In the genomic region with DNA sequence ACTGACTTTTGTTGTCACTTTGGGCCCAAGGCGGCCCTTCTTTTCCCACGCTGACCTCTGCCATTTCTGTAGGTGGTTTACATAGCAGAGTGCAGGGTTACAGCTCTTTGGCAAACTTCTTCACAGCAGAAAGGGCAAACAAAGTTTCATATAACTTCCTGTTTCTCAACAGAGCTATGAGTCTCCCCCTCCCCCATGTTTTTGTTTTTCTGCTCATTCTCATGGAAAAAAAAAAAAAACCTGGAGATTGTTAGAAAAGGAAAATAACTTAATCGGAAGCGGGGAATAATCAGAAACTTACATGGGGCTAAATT, we compare ENCODE assay signal across 16 cellular contexts.
DNase-seq lines count a peak whose midpoint lies in the region; ATAC-seq and TF ChIP-seq lines count a peak whose summit lies in the region.
"Had no signal": no experiment of that assay in that cellular context is flagged by ENCODE, and none has a peak within 500 bp of the region (broad histone marks: within the 10 kb centered on the region; RNA-seq: fewer than 3 reads in every experiment).

No MANE protein-coding gene starts in this region.

- H3K9me3 ChIP-seq in DND-41 (ENCODE audit: insufficient read depth, low read length, severe bottlenecking) (no peaks in the 10 kb centered on the region), Loucy (ENCODE audit: insufficient read depth, low read depth, low read length) (no peaks in the 10 kb centered on the region), Peyer's patch (no peaks in the 10 kb centered on the region)
- no peaks in the 10 kb centered on the region for H3K9me3 ChIP-seq in effector memory CD4-positive, alpha-beta T cell (ENCODE audit: control insufficient read depth, low read length)

- no peaks in the 10 kb centered on the region for H3K27me3 Mint-ChIP-seq in nephron (ENCODE audit: low read depth)

- no peaks in the 10 kb centered on the region for H4K20me1 ChIP-seq in DND-41 (ENCODE audit: insufficient read depth, low read length)
- H4K20me1 ChIP-seq in Loucy (ENCODE audit: insufficient read depth, low read length, poor library complexity, severe bottlenecking), result no peaks in the 10 kb centered on the region

- DNase-seq in DND-41, result no peak
- peak; percentile 56 to 67 for DNase-seq in cardiac fibroblast (ENCODE audit: low read depth in 2 of 2)
- no peak for DNase-seq in effector memory CD4-positive, alpha-beta T cell
- no peak for DNase-seq in NK-92 treated with Interleukin-12 subunit alpha and Interleukin-12 subunit beta, amount 100 ng/mL, for 24 hours (lab: John Stamatoyannopoulos, UW)
- no peak for DNase-seq in SK-N-DZ (ENCODE audit: low spot score)
- no peak for DNase-seq in Peyer's patch
- DNase-seq: activated CD4-positive, alpha-beta T cell treated with anti-CD3 and anti-CD28 coated beads, Interleukin-2, amount 10 ng/mL, durations not matched to agents 24 days and 14 days; caudate nucleus; NCI-H1436 treated with DMSO at 0.1 percent for 48 hours; NCI-H774; stimulated activated CD4-positive, alpha-beta T cell treated with anti-CD3 and anti-CD28 coated beads, Interleukin-2, amount 100 ng/mL, for 24 hours; SW 1271 had no signal

- H3K4me2 ChIP-seq in DND-41 (ENCODE audit: insufficient read depth, low read length) (no peak overlapping the region), Loucy (ENCODE audit: low read depth, low read length, poor library complexity, severe bottlenecking) (peak overlapping the region; percentile 22)

- peaks cover 17% of the 10 kb centered on the region for H3K4me1 ChIP-seq in DND-41 (ENCODE audit: insufficient read depth, low read length)
- peaks cover 24% of the 10 kb centered on the region for H3K4me1 ChIP-seq in Loucy (ENCODE audit: insufficient read depth, low read length, poor library complexity, severe bottlenecking)
- H3K4me1 ChIP-seq in effector memory CD4-positive, alpha-beta T cell (ENCODE audit: control insufficient read depth, insufficient read depth, low read length, poor library complexity, severe bottlenecking), result no peaks in the 10 kb centered on the region
- no peaks in the 10 kb centered on the region for H3K4me1 ChIP-seq in Peyer's patch

- TF ChIP-seq POLR2A in Peyer's patch (IDR thresholded peaks at IDR 0.05), result no peak

- peaks cover 28% of the 10 kb centered on the region for H3K4me1 Mint-ChIP-seq in nephron
- H3K4me1 Mint-ChIP-seq: activated CD4-positive, alpha-beta T cell treated with anti-CD3 and anti-CD28 coated beads, Interleukin-2, amount 10 ng/mL, durations not matched to agents 24 days and 14 days; activated T-helper 17 cell treated with anti-CD3 and anti-CD28 coated beads, Interleukin-2, amount 50 U/mL, for 72 hours had no signal

- H3K27me3 ChIP-seq in DND-41 (ENCODE audit: insufficient read depth, low read length, poor library complexity) (no peaks in the 10 kb centered on the region), Loucy (ENCODE audit: insufficient read depth, low read length, poor library complexity, severe bottlenecking) (peaks cover 31% of the 10 kb centered on the region), Peyer's patch (no peaks in the 10 kb centered on the region)
- H3K27me3 ChIP-seq in effector memory CD4-positive, alpha-beta T cell (replicated peaks; ENCODE audit: control insufficient read depth, insufficient read depth, low read length, poor library complexity, severe bottlenecking), result no peaks in the 10 kb centered on the region

- H3K9me2 ChIP-seq in Loucy (replicated peaks; ENCODE audit: low read depth, low read length), result no peaks in the 10 kb centered on the region

- H3K9me3 Mint-ChIP-seq in nephron, result no peaks in the 10 kb centered on the region
- H3K9me3 Mint-ChIP-seq: activated CD4-positive, alpha-beta T cell treated with anti-CD3 and anti-CD28 coated beads, Interleukin-2, amount 10 ng/mL, durations not matched to agents 24 days and 14 days had no signal

- ATAC-seq in DND-41 (ENCODE audit: insufficient read depth, low read depth), result no peak
- ATAC-seq: activated T-helper 17 cell treated with anti-CD3 and anti-CD28 coated beads, Interleukin-2, amount 50 U/mL, for 72 hours; stimulated activated effector memory CD8-positive, alpha-beta T cell treated with anti-CD3 and anti-CD28 coated beads, Interleukin-12 subunit alpha, Interleukin-12 subunit beta, amount 100 ng/mL, for 72 hours had no signal

- H3K36me3 ChIP-seq in DND-41 (ENCODE audit: insufficient read depth, low read length) (no peaks in the 10 kb centered on the region), Loucy (ENCODE audit: insufficient read depth, low read length) (no peaks in the 10 kb centered on the region), Peyer's patch (no peaks in the 10 kb centered on the region)
- no peaks in the 10 kb centered on the region for H3K36me3 ChIP-seq in effector memory CD4-positive, alpha-beta T cell (ENCODE audit: control insufficient read depth, insufficient read depth, low read length)

- H3K27ac Mint-ChIP-seq in nephron, result peak overlapping the region; percentile 30 to 85 (median 78)
- H3K27ac Mint-ChIP-seq: activated CD4-positive, alpha-beta T cell treated with anti-CD3 and anti-CD28 coated beads, Interleukin-2, amount 10 ng/mL, durations not matched to agents 24 days and 14 days; activated T-helper 17 cell treated with anti-CD3 and anti-CD28 coated beads, Interleukin-2, amount 50 U/mL, for 72 hours; stimulated activated effector memory CD8-positive, alpha-beta T cell treated with anti-CD3 and anti-CD28 coated beads, Interleukin-12 subunit alpha, Interleukin-12 subunit beta, amount 100 ng/mL, for 72 hours had no signal

- no peaks in the 10 kb centered on the region for H3F3A ChIP-seq in Loucy (ENCODE audit: low read depth)

- H3K36me3 Mint-ChIP-seq in nephron (ENCODE audit: low read depth), result no peaks in the 10 kb centered on the region

- H3K9ac ChIP-seq in DND-41 (ENCODE audit: low read depth, low read length), result no peak overlapping the region
- no peak overlapping the region for H3K9ac ChIP-seq in Loucy (ENCODE audit: low read depth, low read length, poor library complexity, severe bottlenecking)

- H3K27ac ChIP-seq in DND-41 (ENCODE audit: low read length) (no peak overlapping the region), Peyer's patch (no peak overlapping the region)
- no peak overlapping the region for H3K27ac ChIP-seq in effector memory CD4-positive, alpha-beta T cell (ENCODE audit: insufficient read depth, low read length, poor library complexity, severe bottlenecking)

- H3K4me3 ChIP-seq in DND-41 (ENCODE audit: low read depth in 1 of 2, low read length in 2 of 2) (no peak overlapping the region), Loucy (ENCODE audit: low read length, poor library complexity, severe bottlenecking) (no peak overlapping the region), cardiac fibroblast (replicated peaks in 1 of 2; ENCODE audit: low read depth in 2 of 2, low read length in 2 of 2) (no peak overlapping the region), Peyer's patch (no peak overlapping the region)
- H3K4me3 ChIP-seq in effector memory CD4-positive, alpha-beta T cell (ENCODE audit: insufficient read depth, low read depth, low read length, poor library complexity, severe bottlenecking), result no peak overlapping the region

- H3K79me2 ChIP-seq in DND-41 (ENCODE audit: insufficient read depth, low read length) (no peaks in the 10 kb centered on the region), Loucy (ENCODE audit: insufficient read depth, low read length) (no peaks in the 10 kb centered on the region)

- TF ChIP-seq CTCF in DND-41 (IDR thresholded peaks at IDR 0.05; ENCODE audit: borderline replicate concordance, extremely low read depth, low read length, poor library complexity, severe bottlenecking) (no peak), Loucy (conservative IDR thresholded peaks at IDR 0.05; ENCODE audit: low read length) (no peak), cardiac fibroblast (IDR thresholded peaks at IDR 0.05; ENCODE audit: low read depth, low read length) (no peak), nephron (IDR thresholded peaks at IDR 0.05; ENCODE audit: unreplicated experiment in 3 of 3) (no peak), Peyer's patch (IDR thresholded peaks at IDR 0.05) (no peak)

- H2AFZ ChIP-seq in DND-41 (ENCODE audit: low read depth, low read length) (peak overlapping the region; percentile 64), Loucy (ENCODE audit: low read length) (0 out of 2 replicates have a peak overlapping the region, but pooled peaks have one; percentile 50)

- H3K4me3 Mint-ChIP-seq in nephron, result peak overlapping the region in 1 of 3 experiments; percentile 21
- H3K4me3 Mint-ChIP-seq: activated CD4-positive, alpha-beta T cell treated with anti-CD3 and anti-CD28 coated beads, Interleukin-2, amount 10 ng/mL, durations not matched to agents 24 days and 14 days; activated T-helper 17 cell treated with anti-CD3 and anti-CD28 coated beads, Interleukin-2, amount 50 U/mL, for 72 hours; stimulated activated effector memory CD8-positive, alpha-beta T cell treated with anti-CD3 and anti-CD28 coated beads, Interleukin-12 subunit alpha, Interleukin-12 subunit beta, amount 100 ng/mL, for 72 hours had no signal

Comparison
In these comparisons a context has a peak if more than half of its experiments do, and no peak if none do; other contexts are left out.
1. DNase-seq: peak in cardiac fibroblast (2 of 2); none in DND-41 (single experiment), effector memory CD4-positive, alpha-beta T cell (0 of 3), NK-92 treated with Interleukin-12 subunit alpha and Interleukin-12 subunit beta, amount 100 ng/mL, for 24 hours (single experiment), SK-N-DZ (single experiment) and Peyer's patch (0 of 3).